1 cellular context compared by ENCODE assay signal in genomic region chr2:37348155-37348554, GRCh38.
TF ChIP-seq lines count a peak whose summit lies in the region.

No MANE protein-coding gene starts in this region.

TF ChIP-seq in WTC11, 78 proteins besides CTCF, POLR2A, EP300 and RAD21 (continued from another document):
- no peak for TF ChIP-seq MLX (CRISPR knock-in tag; IDR thresholded peaks at IDR 0.05)
- no peak for TF ChIP-seq ZNF425 (CRISPR knock-in tag; conservative IDR thresholded peaks at IDR 0.05)
- TF ChIP-seq MXD4 (CRISPR knock-in tag; IDR thresholded peaks at IDR 0.05; ENCODE audit: borderline replicate concordance), result no peak
- TF ChIP-seq ZNF263 (CRISPR knock-in tag; IDR thresholded peaks at IDR 0.05; ENCODE audit: low read depth), result no peak
- no peak for TF ChIP-seq SMAD3 (CRISPR knock-in tag; IDR thresholded peaks at IDR 0.05; ENCODE audit: borderline replicate concordance)
- TF ChIP-seq E2F5 (CRISPR knock-in tag; IDR thresholded peaks at IDR 0.05), result no peak
- TF ChIP-seq SP1 (CRISPR knock-in tag; conservative IDR thresholded peaks at IDR 0.05), result no peak
- no peak for TF ChIP-seq E2F4 (CRISPR knock-in tag; IDR thresholded peaks at IDR 0.05; ENCODE audit: borderline replicate concordance, low read depth)
- TF ChIP-seq NR1H2 (CRISPR knock-in tag; IDR thresholded peaks at IDR 0.05), result no peak
- TF ChIP-seq ETV6 (CRISPR knock-in tag; IDR thresholded peaks at IDR 0.05), result no peak
- no peak for TF ChIP-seq NFYB (CRISPR knock-in tag; conservative IDR thresholded peaks at IDR 0.05; ENCODE audit: low read depth)
